20 cellular contexts compared by ENCODE assay signal in genomic region chr4:54090404-54090803, GRCh38. TPM values are rescaled to one million over a fixed set of nuclear protein-coding genes. Genes with fewer than 3 reads are reported as not detected.
A peak's percentile ranks its signal among the peaks of the same experiment; 100 is the strongest.
DNase-seq lines count a peak whose midpoint lies in the region; ATAC-seq and TF ChIP-seq lines count a peak whose summit lies in the region.
"Had no signal": no experiment of that assay in that cellular context is flagged by ENCODE, and none has a peak within 500 bp of the region (broad histone marks: within the 10 kb centered on the region; RNA-seq: fewer than 3 reads in every experiment).

No MANE protein-coding gene starts in this region.

- H3K27ac Mint-ChIP-seq in CD8-positive, alpha-beta memory T cell = no peak overlapping the region
- H3K27ac Mint-ChIP-seq in T-helper 17 cell (no peak overlapping the region), immature natural killer cell (no peak overlapping the region)
- H3K27ac Mint-ChIP-seq: CD4-positive, alpha-beta T cell had no signal

- H3K27me3 Mint-ChIP-seq in CD8-positive, alpha-beta memory T cell = peaks cover 29 to 58% of the 10 kb centered on the region in 2 donors
- peaks cover 58% of the 10 kb centered on the region for H3K27me3 Mint-ChIP-seq in T-helper 17 cell
- H3K27me3 Mint-ChIP-seq in immature natural killer cell (ENCODE audit: low read depth in 3 of 3) = peaks cover 20 to 33% (median 27%) of the 10 kb centered on the region in 3 donors

- no peak overlapping the region for H3K9ac ChIP-seq in skeletal muscle tissue (ENCODE audit: low read depth in 1 of 3, low read length in 3 of 3)

- peaks cover 14% of the 10 kb centered on the region for H3K4me1 ChIP-seq in CD8-positive, alpha-beta memory T cell (ENCODE audit: insufficient read depth, low read length)
- peaks cover 12 to 18% (median 18%) of the 10 kb centered on the region in 3 donors for H3K4me1 ChIP-seq in skeletal muscle tissue (ENCODE audit: control insufficient read depth in 3 of 3, insufficient read depth in 3 of 3, low read length in 3 of 3)
- peaks cover 0 to 4% of the 10 kb centered on the region in 2 donors for H3K4me1 ChIP-seq in uterus

- no peaks in the 10 kb centered on the region for H3K9me3 ChIP-seq in CD8-positive, alpha-beta memory T cell (ENCODE audit: low read length)
- H3K9me3 ChIP-seq in T-helper 17 cell (ENCODE audit: control insufficient read depth, low read length, poor library complexity, severe bottlenecking) = no peaks in the 10 kb centered on the region
- no peaks in the 10 kb centered on the region for H3K9me3 ChIP-seq in skeletal muscle tissue (ENCODE audit: control insufficient read depth in 3 of 3, low read length in 3 of 3)
- H3K9me3 ChIP-seq in uterus = no peaks in the 10 kb centered on the region
- H3K9me3 ChIP-seq: MG63 had no signal

- DNase-seq in CD8-positive, alpha-beta memory T cell = no peak
- DNase-seq in T-helper 17 cell (no peak), immature natural killer cell (no peak), uterus (no peak)
- DNase-seq: GF-D8, Kasumi-1, NCI-H1048, NCI-H226, OCI-M1 had no signal

- CTCF ChIA-PET in CD8-positive, alpha-beta memory T cell (lab: Charles Lee) = no interaction called here

- H3K9me3 Mint-ChIP-seq in CD8-positive, alpha-beta memory T cell = no peaks in the 10 kb centered on the region
- peaks cover 0 to 4% (median 0%) of the 10 kb centered on the region in 6 donors for H3K9me3 Mint-ChIP-seq in immature natural killer cell
- H3K9me3 Mint-ChIP-seq: CD4-positive, alpha-beta T cell had no signal

- TF ChIP-seq CTCF in uterus (IDR thresholded peaks at IDR 0.05) = no peak

- H3K27me3 ChIP-seq in CD8-positive, alpha-beta memory T cell (ENCODE audit: insufficient read depth, low read length, poor library complexity, severe bottlenecking) = peaks cover 31% of the 10 kb centered on the region
- H3K27me3 ChIP-seq in skeletal muscle tissue (ENCODE audit: control insufficient read depth in 3 of 3, insufficient read depth in 3 of 3, low read length in 3 of 3) (peaks cover 30 to 35% (median 33%) of the 10 kb centered on the region in 3 donors), uterus (peaks cover 0 to 30% of the 10 kb centered on the region in 2 donors)
- H3K27me3 ChIP-seq: MG63 had no signal

- no peaks in the 10 kb centered on the region for H3K36me3 ChIP-seq in CD8-positive, alpha-beta memory T cell (ENCODE audit: insufficient read depth, low read length)
- H3K36me3 ChIP-seq in skeletal muscle tissue (ENCODE audit: control insufficient read depth in 3 of 3, insufficient read depth in 3 of 3, low read length in 3 of 3) (no peaks in the 10 kb centered on the region), uterus (no peaks in the 10 kb centered on the region)
- H3K36me3 ChIP-seq: MG63 had no signal

- no peak overlapping the region for H3K4me3 ChIP-seq in CD8-positive, alpha-beta memory T cell (ENCODE audit: low read length)
- H3K4me3 ChIP-seq in skeletal muscle tissue (ENCODE audit: low read length in 3 of 3) (peak overlapping the region in 1 of 3 donors; percentile 27), uterus (no peak overlapping the region)
- H3K4me3 ChIP-seq: MG63 had no signal

- no peak overlapping the region for H3K27ac ChIP-seq in CD8-positive, alpha-beta memory T cell (ENCODE audit: low read depth, low read length)
- H3K27ac ChIP-seq in skeletal muscle tissue (ENCODE audit: low read depth, low read length) (peak overlapping the region; percentile 33), uterus (no peak overlapping the region)
- H3K27ac ChIP-seq: HL-60 had no signal

- H3K4me1 Mint-ChIP-seq in CD8-positive, alpha-beta memory T cell = peaks cover 22 to 27% (median 25%) of the 10 kb centered on the region in 3 donors
- peaks cover 11% of the 10 kb centered on the region for H3K4me1 Mint-ChIP-seq in T-helper 17 cell
- H3K4me1 Mint-ChIP-seq in immature natural killer cell = peaks cover 16 to 35% of the 10 kb centered on the region in 2 donors

- H3K36me3 Mint-ChIP-seq in CD8-positive, alpha-beta memory T cell = no peaks in the 10 kb centered on the region
- H3K36me3 Mint-ChIP-seq in T-helper 17 cell (ENCODE audit: low read depth) (peaks cover 4% of the 10 kb centered on the region), immature natural killer cell (no peaks in the 10 kb centered on the region)
- H3K36me3 Mint-ChIP-seq: IgD-negative memory B cell had no signal

- intact Hi-C loops in uterus (cut with DNase I; ENCODE audit: low total_unique reads) = no loop called here

- ATAC-seq in T-helper 17 cell = no peak
- no peak for ATAC-seq in HG03175 (IDR thresholded peaks at IDR 0.05; ENCODE audit: unreplicated experiment)
- no peak for ATAC-seq in GM19395 (IDR thresholded peaks at IDR 0.05; ENCODE audit: unreplicated experiment)

- TF ChIP-seq POLR2A in uterus (IDR thresholded peaks at IDR 0.05) = no peak

- H3K4me3 Mint-ChIP-seq in CD8-positive, alpha-beta memory T cell = peak overlapping the region in 4 of 7 donors; percentile 34 to 90 (median 84)
- H3K4me3 Mint-ChIP-seq in T-helper 17 cell (peak overlapping the region; percentile 91), immature natural killer cell (peak overlapping the region in 3 of 5 donors; percentile 15 to 29 (median 28))

- POLR2A ChIA-PET in CD8-positive, alpha-beta memory T cell (lab: Charles Lee) = no interaction called here

RNA-seq across cellular contexts. Expression of gene GSX2, which starts 9.6 kb away (rescaled TPM):
- not detected for total RNA-seq in CD8-positive, alpha-beta memory T cell
- polyA plus RNA-seq in CD8-positive, alpha-beta memory T cell = not detected
- total RNA-seq in T-helper 17 cell = not detected
- polyA plus RNA-seq in immature natural killer cell = not detected
- total RNA-seq in skeletal muscle tissue = not detected
- total RNA-seq in uterus = not detected
- total RNA-seq: CD4-positive, alpha-beta T cell; H4; HT1080; RPMI7951 had no signal
- polyA plus RNA-seq: BJ had no signal

RNA-seq across cellular contexts. Expression of gene CHIC2, which starts 26.0 kb away (rescaled TPM):
- total RNA-seq in CD8-positive, alpha-beta memory T cell = 10 to 100 TPM; 25.0 to 27.9 TPM
- polyA plus RNA-seq in CD8-positive, alpha-beta memory T cell = 57.3 TPM
- total RNA-seq in T-helper 17 cell = 10 to 100 TPM; 43.0 to 70.1 TPM
- polyA plus RNA-seq in immature natural killer cell = 10 to 100 TPM; 77.8 to 97.0 (median 88.5) TPM
- 24.5 TPM for total RNA-seq in skeletal muscle tissue
- 10 to 100 TPM; 26.0 to 80.2 (median 52.8) TPM for total RNA-seq in uterus

Comparison
In these comparisons a context has a peak if more than half of its experiments do, and no peak if none do; other contexts are left out.
1. H3K4me3 Mint-ChIP-seq: peak in every context shown above with its lines; median percentile 91 in T-helper 17 cell; 84 in CD8-positive, alpha-beta memory T cell; 28 in immature natural killer cell.